ENCODE assay signal across 16 cellular contexts in genomic region chr6:15961630-15962448, GRCh38.
DNase-seq lines count a peak whose midpoint lies in the region; ATAC-seq lines count a peak whose summit lies in the region.
"Had no signal": no experiment of that assay in that cellular context is flagged by ENCODE, and none has a peak within 500 bp of the region (broad histone marks: within the 10 kb centered on the region; RNA-seq: fewer than 3 reads in every experiment).

No MANE protein-coding gene starts in this region.

- peaks cover 12% of the 10 kb centered on the region for H3K4me1 Mint-ChIP-seq in activated naive CD4-positive, alpha-beta T cell treated with anti-CD3 and anti-CD28 coated beads, Interleukin-2, amount 10 ng/mL, durations not matched to agents 7 days and 5 days
- peaks cover 14% of the 10 kb centered on the region for H3K4me1 Mint-ChIP-seq in activated T-helper 17 cell treated with anti-CD3 and anti-CD28 coated beads, Interleukin-2, amount 50 U/mL, for 72 hours
- peaks cover 13 to 28% of the 10 kb centered on the region in 2 donors for H3K4me1 Mint-ChIP-seq in stimulated activated naive B cell treated with anti-CD40 and anti-IgM and Interleukin-4, amounts not matched to agents 10 μg/mL and 1 μg/mL and 100 μg/mL, for 72 hours

- peak overlapping the region; percentile 1 for H3K27ac Mint-ChIP-seq in activated naive CD4-positive, alpha-beta T cell treated with anti-CD3 and anti-CD28 coated beads, Interleukin-2, amount 10 ng/mL, durations not matched to agents 7 days and 5 days
- H3K27ac Mint-ChIP-seq in activated T-helper 17 cell treated with anti-CD3 and anti-CD28 coated beads, Interleukin-2, amount 50 U/mL, for 72 hours: peak overlapping the region; percentile 30
- H3K27ac Mint-ChIP-seq in stimulated activated naive B cell treated with anti-CD40 and anti-IgM and Interleukin-4, amounts not matched to agents 10 μg/mL and 1 μg/mL and 100 μg/mL, for 72 hours: peak overlapping the region; percentile 33

- H3K36me3 Mint-ChIP-seq in activated naive CD4-positive, alpha-beta T cell treated with anti-CD3 and anti-CD28 coated beads, Interleukin-2, amount 10 ng/mL, durations not matched to agents 7 days and 5 days: no peaks in the 10 kb centered on the region
- no peaks in the 10 kb centered on the region for H3K36me3 Mint-ChIP-seq in activated T-helper 17 cell treated with anti-CD3 and anti-CD28 coated beads, Interleukin-2, amount 50 U/mL, for 72 hours (ENCODE audit: low read depth)
- H3K36me3 Mint-ChIP-seq in stimulated activated naive B cell treated with anti-CD40 and anti-IgM and Interleukin-4, amounts not matched to agents 10 μg/mL and 1 μg/mL and 100 μg/mL, for 72 hours: peaks cover 0 to 5% of the 10 kb centered on the region in 2 donors

- H3K4me3 ChIP-seq in iPS-20b (ENCODE audit: low read length): no peak overlapping the region
- H3K4me3 ChIP-seq: heart right ventricle, tibial nerve had no signal

- DNase-seq in activated naive CD4-positive, alpha-beta T cell treated with anti-CD3 and anti-CD28 coated beads, Interleukin-2, amount 10 ng/mL, durations not matched to agents 7 days and 5 days: no peak
- DNase-seq in activated naive CD4-positive, alpha-beta T cell (lab: John Stamatoyannopoulos, UW): no peak
- DNase-seq in stimulated activated naive B cell treated with anti-CD40 and anti-IgM and Interleukin-4, amounts not matched to agents 10 μg/mL and 1 μg/mL and 100 μg/mL, for 72 hours: no peak
- no peak for DNase-seq in NCI-H226
- DNase-seq in amniotic stem cell (lab: John Stamatoyannopoulos, UW): no peak
- DNase-seq: activated CD8-positive, alpha-beta memory T cell treated with anti-CD3 and anti-CD28 coated beads, Interleukin-2, amount 50 U/mL, for 48 hours; heart right ventricle; NCI-H2029 treated with DMSO at 0.1 percent for 48 hours; SIG-M5 had no signal

- H3K27me3 ChIP-seq in iPS-20b (ENCODE audit: insufficient read depth, low read length): no peaks in the 10 kb centered on the region
- H3K27me3 ChIP-seq: heart right ventricle, neutrophil, tibial nerve had no signal

- peaks cover 16% of the 10 kb centered on the region for H3K9me3 ChIP-seq in iPS-20b (ENCODE audit: insufficient read depth, low read depth, low read length)
- H3K9me3 ChIP-seq: neutrophil, tibial nerve had no signal

- CTCF ChIA-PET in activated naive CD4-positive, alpha-beta T cell treated with anti-CD3 and anti-CD28 coated beads, Interleukin-2, amount 10 ng/mL, durations not matched to agents 7 days and 5 days (lab: Charles Lee): no interaction called here

- H3K27me3 Mint-ChIP-seq in activated naive CD4-positive, alpha-beta T cell treated with anti-CD3 and anti-CD28 coated beads, Interleukin-2, amount 10 ng/mL, durations not matched to agents 7 days and 5 days: no peaks in the 10 kb centered on the region
- H3K27me3 Mint-ChIP-seq in activated T-helper 17 cell treated with anti-CD3 and anti-CD28 coated beads, Interleukin-2, amount 50 U/mL, for 72 hours: no peaks in the 10 kb centered on the region
- H3K27me3 Mint-ChIP-seq in stimulated activated naive B cell treated with anti-CD40 and anti-IgM and Interleukin-4, amounts not matched to agents 10 μg/mL and 1 μg/mL and 100 μg/mL, for 72 hours: peaks cover 0 to 8% of the 10 kb centered on the region in 2 donors

- no peak overlapping the region for H3K27ac ChIP-seq in iPS-20b (ENCODE audit: low read length)
- H3K27ac ChIP-seq: KMS-11, neutrophil, tibial nerve had no signal

- H3K36me3 ChIP-seq in iPS-20b (ENCODE audit: insufficient read depth, low read depth, low read length): no peaks in the 10 kb centered on the region
- H3K36me3 ChIP-seq: heart right ventricle, neutrophil, tibial nerve had no signal

- H3K4me1 ChIP-seq in iPS-20b (ENCODE audit: insufficient read depth, low read length): peaks cover 14% of the 10 kb centered on the region

- H3K9ac ChIP-seq in iPS-20b (ENCODE audit: low read depth, low read length): 0 out of 2 replicates have a peak overlapping the region, but pooled peaks have one; percentile 12
- H3K9ac ChIP-seq: KMS-11 had no signal

- no peak overlapping the region for H3K4me3 Mint-ChIP-seq in activated naive CD4-positive, alpha-beta T cell treated with anti-CD3 and anti-CD28 coated beads, Interleukin-2, amount 10 ng/mL, durations not matched to agents 7 days and 5 days
- no peak overlapping the region for H3K4me3 Mint-ChIP-seq in activated T-helper 17 cell treated with anti-CD3 and anti-CD28 coated beads, Interleukin-2, amount 50 U/mL, for 72 hours
- no peak overlapping the region for H3K4me3 Mint-ChIP-seq in stimulated activated naive B cell treated with anti-CD40 and anti-IgM and Interleukin-4, amounts not matched to agents 10 μg/mL and 1 μg/mL and 100 μg/mL, for 72 hours

- H3K9me3 Mint-ChIP-seq in activated naive CD4-positive, alpha-beta T cell treated with anti-CD3 and anti-CD28 coated beads, Interleukin-2, amount 10 ng/mL, durations not matched to agents 7 days and 5 days: no peaks in the 10 kb centered on the region
- no peaks in the 10 kb centered on the region for H3K9me3 Mint-ChIP-seq in activated T-helper 17 cell treated with anti-CD3 and anti-CD28 coated beads, Interleukin-2, amount 50 U/mL, for 72 hours
- peaks cover 0 to 4% of the 10 kb centered on the region in 2 donors for H3K9me3 Mint-ChIP-seq in stimulated activated naive B cell treated with anti-CD40 and anti-IgM and Interleukin-4, amounts not matched to agents 10 μg/mL and 1 μg/mL and 100 μg/mL, for 72 hours

- ATAC-seq in activated T-helper 17 cell treated with anti-CD3 and anti-CD28 coated beads, Interleukin-2, amount 50 U/mL, for 72 hours (replicated peaks): peak; percentile 11
- ATAC-seq in stimulated activated naive B cell treated with anti-CD40 and anti-IgM and Interleukin-4, amounts not matched to agents 10 μg/mL and 1 μg/mL and 100 μg/mL, for 72 hours (replicated peaks): peak; percentile 41
- ATAC-seq in GM19351 (IDR thresholded peaks at IDR 0.05; ENCODE audit: unreplicated experiment): no peak
- ATAC-seq: left lobe of liver had no signal
